Comparison of ENCODE assay signal across 11 cellular contexts in genomic region chrX:136616987-136617685, GRCh38. TPM values are rescaled to one million over a fixed set of nuclear protein-coding genes. Genes with fewer than 3 reads are reported as not detected.
DNase-seq lines count a peak whose midpoint lies in the region; ATAC-seq and TF ChIP-seq lines count a peak whose summit lies in the region.
"Had no signal": no experiment of that assay in that cellular context is flagged by ENCODE, and none has a peak within 500 bp of the region (broad histone marks: within the 10 kb centered on the region; RNA-seq: fewer than 3 reads in every experiment).

No MANE protein-coding gene starts in this region.

- no peak for TF ChIP-seq CTCF in Calu3 (IDR thresholded peaks at IDR 0.05; ENCODE audit: unreplicated experiment)

- intact Hi-C loops in Calu3 (cut with micrococcal nuclease; ENCODE audit: unreplicated experiment) = no loop called here

- in situ Hi-C loops in G401 (cut with HindIII; ENCODE audit: low sequenced_read_pairs) = no loop called here

- ATAC-seq in HG02623 (IDR thresholded peaks at IDR 0.05; ENCODE audit: unreplicated experiment) = peak; percentile 77

- no peak overlapping the region for H3K4me3 Mint-ChIP-seq in Calu3 (ENCODE audit: low read depth, unreplicated experiment)

- no peaks in the 10 kb centered on the region for H3K27me3 Mint-ChIP-seq in Calu3 (ENCODE audit: unreplicated experiment)

- H3K27ac Mint-ChIP-seq in Calu3 (ENCODE audit: unreplicated experiment) = no peak overlapping the region

- H3K9me3 Mint-ChIP-seq in Calu3 (ENCODE audit: low read depth, unreplicated experiment) = no peaks in the 10 kb centered on the region

- peak; percentile 29 for DNase-seq in stimulated activated CD4-positive, alpha-beta T cell treated with anti-CD3 and anti-CD28 coated beads, Interleukin-1b, Interleukin-23, amount 100 ng/mL, for 48 hours
- DNase-seq in stimulated activated CD4-positive, alpha-beta T cell treated with anti-CD3 and anti-CD28 coated beads, Interleukin-2, amount 100 ng/mL, for 48 hours = no peak
- DNase-seq in NCI-H69 (lab: John Stamatoyannopoulos, UW) = peak; percentile 48
- DNase-seq in NCI-H345 treated with DMSO at 0.1 percent for 48 hours (lab: John Stamatoyannopoulos, UW; ENCODE audit: unreplicated experiment) = no peak
- DNase-seq in Calu3 = no peak
- no peak for DNase-seq in G401 (ENCODE audit: low spot score)
- no peak for DNase-seq in NCI-H2107 treated with DMSO at 0.1 percent for 48 hours (lab: John Stamatoyannopoulos, UW; ENCODE audit: unreplicated experiment)
- DNase-seq: SW 1271 had no signal

- CTCF ChIA-PET in Calu3 (lab: Charles Lee) = no interaction called here

- H3K36me3 Mint-ChIP-seq in Calu3 (ENCODE audit: insufficient read depth, unreplicated experiment) = no peaks in the 10 kb centered on the region

- peaks cover 26% of the 10 kb centered on the region for H3K4me1 Mint-ChIP-seq in Calu3 (ENCODE audit: low read depth, unreplicated experiment)

- BruUV-seq in Calu3 (replicated peaks; lab: Mats Ljungman, UMichigan) = no TSS peak

RNA-seq across cellular contexts. Expression of gene CD40LG, which starts 30.8 kb away (rescaled TPM):
- total RNA-seq in Calu3 (2022) = not detected in 2 replicates
- not detected in 2 replicates for total RNA-seq in G401 (2014; rRNA removed; shearing (Covaris generic))
- total RNA-seq: bronchial epithelial cell, osteoblast had no signal

Comparison
In these comparisons a context has a peak if more than half of its experiments do, and no peak if none do; other contexts are left out.
1. DNase-seq: peak in stimulated activated CD4-positive, alpha-beta T cell treated with anti-CD3 and anti-CD28 coated beads, Interleukin-1b, Interleukin-23, amount 100 ng/mL, for 48 hours (single experiment) and NCI-H69 (single experiment); none in stimulated activated CD4-positive, alpha-beta T cell treated with anti-CD3 and anti-CD28 coated beads, Interleukin-2, amount 100 ng/mL, for 48 hours (0 of 2), NCI-H345 treated with DMSO at 0.1 percent for 48 hours (single experiment), Calu3 (single experiment), G401 (single experiment) and NCI-H2107 treated with DMSO at 0.1 percent for 48 hours (single experiment).